ENCODE assay signal across 13 cellular contexts in the genomic region with DNA sequence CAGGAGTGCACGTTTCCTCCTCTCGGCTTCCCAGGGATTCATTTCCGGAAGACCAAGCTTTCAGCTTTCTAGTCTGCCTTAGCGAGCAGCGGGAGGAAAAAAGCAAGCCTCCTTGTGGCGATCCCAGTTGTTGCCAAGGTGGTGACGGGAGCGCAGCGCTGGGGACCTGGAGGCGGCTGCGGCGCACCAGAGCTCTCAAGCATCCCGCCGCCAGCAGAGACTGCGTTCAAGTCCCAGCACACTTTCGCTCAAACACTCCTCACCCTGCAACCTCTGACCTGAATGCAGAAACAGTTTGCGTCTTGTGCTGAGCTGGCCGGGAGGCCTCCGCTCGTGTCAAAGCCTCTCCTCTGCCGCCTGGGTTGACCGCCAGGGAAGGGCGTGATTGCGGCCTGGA. TPM values are rescaled to one million over a fixed set of nuclear protein-coding genes. Genes with fewer than 3 reads are reported as not detected.
DNase-seq lines count a peak whose midpoint lies in the region; ATAC-seq and TF ChIP-seq lines count a peak whose summit lies in the region.
"Had no signal": no experiment of that assay in that cellular context is flagged by ENCODE, and none has a peak within 500 bp of the region (broad histone marks: within the 10 kb centered on the region; RNA-seq: fewer than 3 reads in every experiment).

No MANE protein-coding gene starts in this region.

- no peaks in the 10 kb centered on the region for H3K9me3 ChIP-seq in NT2/D1 (ENCODE audit: insufficient read depth, low read length)
- H3K9me3 ChIP-seq: adrenal gland had no signal

- peak; percentile 15 for TF ChIP-seq CTCF in fibroblast of pulmonary artery (IDR thresholded peaks at IDR 0.05; ENCODE audit: low read length, missing control alignments)

- ATAC-seq in HG03439 (IDR thresholded peaks at IDR 0.05; ENCODE audit: unreplicated experiment) = no peak
- no peak for ATAC-seq in HG03520 (IDR thresholded peaks at IDR 0.05; ENCODE audit: unreplicated experiment)
- ATAC-seq: sciatic nerve had no signal

- peak in 2 of 3 experiments; percentile 12 to 54 for DNase-seq in NCI-H1417 (lab: John Stamatoyannopoulos, UW)
- no peak for DNase-seq in NCI-H1417 treated with DMSO at 0.1 percent for 48 hours (lab: John Stamatoyannopoulos, UW)
- peak; percentile 57 for DNase-seq in NT2/D1 (ENCODE audit: low read depth, low spot score)
- DNase-seq in fibroblast of pulmonary artery (ENCODE audit: low read depth) = peak; percentile 31
- DNase-seq in posterior vena cava (ENCODE audit: low spot score) = peak; percentile 51
- no peak for DNase-seq in NCI-H2029 treated with DMSO at 0.1 percent for 48 hours (lab: John Stamatoyannopoulos, UW)
- DNase-seq: activated CD4-positive, CD25-positive, alpha-beta regulatory T cell treated with anti-CD3 and anti-CD28 coated beads, Interleukin-2, amount 50 U/mL, for 72 hours; adrenal gland; GOT3; hippocampal formation had no signal

- H3K4me1 ChIP-seq in NT2/D1 (ENCODE audit: insufficient read depth, insufficient read length) = peaks cover 10% of the 10 kb centered on the region

- peak overlapping the region; percentile 32 for H3K9ac ChIP-seq in NT2/D1 (ENCODE audit: insufficient read length, low read depth)

- intact Hi-C loops in posterior vena cava (cut with DNase I) = no loop called here

- H3K36me3 ChIP-seq in NT2/D1 (ENCODE audit: insufficient read depth, insufficient read length, low read length) = no peaks in the 10 kb centered on the region
- H3K36me3 ChIP-seq: adrenal gland had no signal

- H3K27me3 ChIP-seq in NT2/D1 (ENCODE audit: insufficient read depth, insufficient read length) = peaks cover 96% of the 10 kb centered on the region

- H3K4me3 ChIP-seq in NT2/D1 (ENCODE audit: insufficient read length, low read depth) = peak overlapping the region; percentile 15
- H3K4me3 ChIP-seq in fibroblast of pulmonary artery (replicated peaks; ENCODE audit: low read depth, low read length) = no peak overlapping the region
- H3K4me3 ChIP-seq: adrenal gland had no signal

RNA-seq across cellular contexts. Expression of a gene that starts 4.9 kb away (rescaled TPM):
- total RNA-seq in posterior vena cava = not detected
- total RNA-seq: adrenal gland, sciatic nerve had no signal

Comparison
In these comparisons a context has a peak if more than half of its experiments do, and no peak if none do; other contexts are left out.
1. DNase-seq: peak in NCI-H1417 (2 of 3), NT2/D1 (single experiment), fibroblast of pulmonary artery (single experiment) and posterior vena cava (single experiment); none in NCI-H1417 treated with DMSO at 0.1 percent for 48 hours (single experiment) and NCI-H2029 treated with DMSO at 0.1 percent for 48 hours (single experiment).